Comparison of ENCODE assay signal across 24 cellular contexts in genomic region chr13:65882810-65883209, GRCh38.
DNase-seq lines count a peak whose midpoint lies in the region; ATAC-seq and TF ChIP-seq lines count a peak whose summit lies in the region.
"Had no signal": no experiment of that assay in that cellular context is flagged by ENCODE, and none has a peak within 500 bp of the region (broad histone marks: within the 10 kb centered on the region; RNA-seq: fewer than 3 reads in every experiment).

No MANE protein-coding gene starts in this region.

- peaks cover 7% of the 10 kb centered on the region for H3K4me1 Mint-ChIP-seq in chondrocyte (ENCODE audit: low read depth)
- H3K4me1 Mint-ChIP-seq: activated B cell treated with CpG ODN at 0.5 μM for 24 hours; stimulated activated naive B cell treated with anti-CD40 and anti-IgM and Interleukin-4, amounts not matched to agents 10 μg/mL and 1 μg/mL and 100 μg/mL, for 72 hours had no signal

- TF ChIP-seq CTCF in AG04450 (IDR thresholded peaks at IDR 0.05; ENCODE audit: low read depth, low read length) (peak; percentile 24; the same call in 1 of the 2 replicates), chondrocyte (IDR thresholded peaks at IDR 0.05) (peak; percentile 41), spleen (IDR thresholded peaks at IDR 0.05 in 8 of 11, conservative IDR thresholded peaks at IDR 0.05 in 3 of 11) (no peak)

- H3K9me3 ChIP-seq in AG04450 (ENCODE audit: control insufficient read depth, insufficient read depth, low read length), result no peaks in the 10 kb centered on the region
- peaks cover 0 to 17% (median 8%) of the 10 kb centered on the region in 8 donors for H3K9me3 ChIP-seq in spleen
- H3K9me3 ChIP-seq: colonic mucosa, tibial artery had no signal

- 77 to 87% (median 85%) methylated on average over 4 of the region's 4 CpGs for WGBS in spleen, 5 donors

- no peak for TF ChIP-seq POLR2A in spleen (IDR thresholded peaks at IDR 0.05)

- DNase-seq in AG04450 (ENCODE audit: low read depth, low spot score) (no peak), chondrocyte (ENCODE audit: low spot score) (no peak), iPS DF 4.7 (ENCODE audit: extremely low read depth, low spot score) (peak; percentile 14), AG20443 (ENCODE audit: low spot score) (no peak), RKO (ENCODE audit: low spot score) (no peak), spleen (no peak), glomerular visceral epithelial cell (ENCODE audit: extremely low spot score) (no peak)
- DNase-seq: activated B cell treated with CpG ODN at 0.5 μM for 24 hours; activated CD4-positive, alpha-beta memory T cell treated with anti-CD3 and anti-CD28 coated beads for 36 hours; activated naive CD4-positive, alpha-beta T cell treated with anti-CD3 and anti-CD28 coated beads, Interleukin-2, amount 50 U/mL, for 16 hours; activated T-cell treated with anti-CD3 and anti-CD28 coated beads, Interleukin-2, amount 50 U/mL, for 48 hours; aorta; colonic mucosa; HCEC 1CT; IMR-90; left colon; NCI-H2171 treated with DMSO at 0.1 percent for 48 hours; NCI-H69; nucleus accumbens; right cardiac atrium; stimulated activated naive B cell treated with anti-CD40 and anti-IgM and Interleukin-4, amounts not matched to agents 10 μg/mL and 1 μg/mL and 100 μg/mL, for 72 hours; tibial artery had no signal

- no peak overlapping the region for H3K27ac Mint-ChIP-seq in chondrocyte (ENCODE audit: unreplicated experiment)
- H3K27ac Mint-ChIP-seq: activated B cell treated with CpG ODN at 0.5 μM for 24 hours; activated CD4-positive, alpha-beta memory T cell treated with anti-CD3 and anti-CD28 coated beads for 36 hours; stimulated activated naive B cell treated with anti-CD40 and anti-IgM and Interleukin-4, amounts not matched to agents 10 μg/mL and 1 μg/mL and 100 μg/mL, for 72 hours had no signal

- H3K4me3 ChIP-seq in AG04450 (ENCODE audit: low read depth, low read length), result no peak overlapping the region
- no peak overlapping the region for H3K4me3 ChIP-seq in spleen
- H3K4me3 ChIP-seq: colonic mucosa, tibial artery had no signal

- ATAC-seq in GM18868 (IDR thresholded peaks at IDR 0.05; ENCODE audit: unreplicated experiment), result peak; percentile 50
- ATAC-seq: left colon; right cardiac atrium; stimulated activated naive B cell treated with anti-CD40 and anti-IgM and Interleukin-4, amounts not matched to agents 10 μg/mL and 1 μg/mL and 100 μg/mL, for 72 hours had no signal

- H3K27me3 ChIP-seq in AG04450 (ENCODE audit: control insufficient read depth, insufficient read depth, low read length), result no peaks in the 10 kb centered on the region
- H3K27me3 ChIP-seq in spleen (replicated peaks in 1 of 7), result no peaks in the 10 kb centered on the region
- H3K27me3 ChIP-seq: colonic mucosa, tibial artery had no signal

- H3K27me3 Mint-ChIP-seq in chondrocyte (ENCODE audit: low read depth), result no peaks in the 10 kb centered on the region
- H3K27me3 Mint-ChIP-seq: activated B cell treated with CpG ODN at 0.5 μM for 24 hours; activated CD4-positive, alpha-beta memory T cell treated with anti-CD3 and anti-CD28 coated beads for 36 hours; stimulated activated naive B cell treated with anti-CD40 and anti-IgM and Interleukin-4, amounts not matched to agents 10 μg/mL and 1 μg/mL and 100 μg/mL, for 72 hours had no signal

- H3K4me1 ChIP-seq in spleen, result no peaks in the 10 kb centered on the region
- H3K4me1 ChIP-seq: colonic mucosa, tibial artery had no signal

- H3K4me3 Mint-ChIP-seq in chondrocyte (ENCODE audit: unreplicated experiment), result no peak overlapping the region
- H3K4me3 Mint-ChIP-seq: activated B cell treated with CpG ODN at 0.5 μM for 24 hours; activated CD4-positive, alpha-beta memory T cell treated with anti-CD3 and anti-CD28 coated beads for 36 hours; stimulated activated naive B cell treated with anti-CD40 and anti-IgM and Interleukin-4, amounts not matched to agents 10 μg/mL and 1 μg/mL and 100 μg/mL, for 72 hours had no signal

- H3K9me3 Mint-ChIP-seq in chondrocyte (ENCODE audit: low read depth), result peaks cover 3% of the 10 kb centered on the region

- no peaks in the 10 kb centered on the region for H3K36me3 ChIP-seq in spleen
- H3K36me3 ChIP-seq: colonic mucosa, tibial artery had no signal

- CTCF ChIA-PET in AG04450 (lab: Charles Lee), result interaction anchor here (1.3 kb wide), 1 partner anchor 16 kb away, joined by 5 read pairs; no protein-coding TSS in a partner anchor

- POLR2A ChIA-PET in AG04450 (lab: Yijun Ruan, JAX), result no interaction called here

- intact Hi-C loops in spleen (cut with DNase I; ENCODE audit: low total_unique reads), result no loop called here

- H3K36me3 Mint-ChIP-seq in chondrocyte (ENCODE audit: low read depth), result no peaks in the 10 kb centered on the region
- H3K36me3 Mint-ChIP-seq: activated CD4-positive, alpha-beta memory T cell treated with anti-CD3 and anti-CD28 coated beads for 36 hours; stimulated activated naive B cell treated with anti-CD40 and anti-IgM and Interleukin-4, amounts not matched to agents 10 μg/mL and 1 μg/mL and 100 μg/mL, for 72 hours had no signal

- H3K27ac ChIP-seq in AG04450 (ENCODE audit: low read depth, low read length) (no peak overlapping the region), spleen (no peak overlapping the region)
- H3K27ac ChIP-seq: colonic mucosa, HL-60, tibial artery had no signal

Comparison
In these comparisons a context has a peak if more than half of its experiments do, and no peak if none do; other contexts are left out.
1. CTCF ChIP-seq: peak in AG04450 (single experiment) and chondrocyte (single experiment); none in spleen (0 of 11).